Comparison of ENCODE assay signal across 29 cellular contexts in genomic region chr11:120818097-120818496, GRCh38.
"Had no signal": no experiment of that assay in that cellular context is flagged by ENCODE, and none has a peak within 500 bp of the region (broad histone marks: within the 10 kb centered on the region; RNA-seq: fewer than 3 reads in every experiment).

No MANE protein-coding gene starts in this region.

- H3K27ac ChIP-seq: stomach, suprapubic skin, testis, thoracic aorta, thyroid gland, tibial artery, tibial nerve, transverse colon, upper lobe of left lung, upper lobe of right lung, uterus, vagina had no signal

- ATAC-seq: stimulated activated effector memory CD8-positive, alpha-beta T cell treated with anti-CD3 and anti-CD28 coated beads, Interleukin-12 subunit alpha, Interleukin-12 subunit beta, amount 100 ng/mL, for 72 hours; stimulated activated memory B cell treated with anti-CD40 and anti-IgM and Interleukin-4, amounts not matched to agents 10 μg/mL and 1 μg/mL and 100 μg/mL, for 72 hours; stimulated activated naive CD8-positive, alpha-beta T cell treated with anti-CD3 and anti-CD28 coated beads, Interleukin-15, amount 100 ng/mL, for 72 hours; stimulated activated naive CD8-positive, alpha-beta T cell treated with anti-CD3 and anti-CD28 coated beads, Interleukin-15, Interleukin-2, amounts not matched to agents 100 U/mL and 50 U/mL, for 24 hours; upper lobe of right lung had no signal

- H3K9me3 Mint-ChIP-seq: stimulated activated effector memory CD8-positive, alpha-beta T cell treated with anti-CD3 and anti-CD28 coated beads, Interleukin-12 subunit alpha, Interleukin-12 subunit beta, amount 100 ng/mL, for 72 hours; stimulated activated memory B cell treated with anti-CD40 and anti-IgM and Interleukin-4, amounts not matched to agents 10 μg/mL and 1 μg/mL and 100 μg/mL, for 72 hours; stimulated activated naive B cell treated with anti-CD40 and anti-IgM and Interleukin-4, amounts not matched to agents 10 μg/mL and 1 μg/mL and 100 μg/mL, for 72 hours; stimulated activated naive CD8-positive, alpha-beta T cell treated with anti-CD3 and anti-CD28 coated beads, Interleukin-15, amount 100 ng/mL, for 72 hours; stimulated activated naive CD8-positive, alpha-beta T cell treated with anti-CD3 and anti-CD28 coated beads, Interleukin-15, Interleukin-2, amounts not matched to agents 100 ng/mL and 50 ng/mL, for 24 hours; type B pancreatic cell had no signal

- H3K36me3 Mint-ChIP-seq: stimulated activated effector memory CD8-positive, alpha-beta T cell treated with anti-CD3 and anti-CD28 coated beads, Interleukin-12 subunit alpha, Interleukin-12 subunit beta, amount 100 ng/mL, for 72 hours; stimulated activated memory B cell treated with anti-CD40 and anti-IgM and Interleukin-4, amounts not matched to agents 10 μg/mL and 1 μg/mL and 100 μg/mL, for 72 hours; type B pancreatic cell had no signal

- H3K36me3 ChIP-seq: stomach, suprapubic skin, thoracic aorta, thyroid gland, tibial artery, tibial nerve, transverse colon, upper lobe of left lung, upper lobe of right lung, uterus, vagina had no signal

- H3K4me1 ChIP-seq: stomach, suprapubic skin, testis, tibial nerve, upper lobe of left lung, upper lobe of right lung, uterus, vagina had no signal

- DNase-seq: stimulated activated CD4-positive, alpha-beta T cell treated with anti-CD3 and anti-CD28 coated beads, Interleukin-2, amount 100 ng/mL, for 48 hours; stimulated activated CD4-positive, alpha-beta T cell treated with anti-CD3 and anti-CD28 coated beads, Interleukin-4, amount 100 ng/mL, for 1 hour; stimulated activated CD4-positive, alpha-beta T cell treated with anti-CD3 and anti-CD28 coated beads, Interleukin-4, amount 100 ng/mL, for 24 hours; stimulated activated CD4-positive, alpha-beta T cell treated with anti-CD3 and anti-CD28 coated beads, Interleukin-4, amount 100 ng/mL, for 4 hours; stimulated activated CD8-positive, alpha-beta memory T cell treated with anti-CD3 and anti-CD28 coated beads, Interleukin-4, amount 100 ng/mL, for 48 hours; stimulated activated naive B cell treated with anti-CD40 and anti-IgM and Interleukin-4, amounts not matched to agents 10 μg/mL and 1 μg/mL and 100 μg/mL, for 72 hours; stimulated activated naive CD4-positive, alpha-beta T cell; stimulated activated naive CD4-positive, alpha-beta T cell treated with Interleukin-2 at 50 U/mL for 16 hours; stimulated activated naive CD8-positive, alpha-beta T cell treated with anti-CD3 and anti-CD28 coated beads, Interleukin-15, amount 100 ng/mL, for 72 hours; stimulated activated naive CD8-positive, alpha-beta T cell treated with anti-CD3 and anti-CD28 coated beads, Interleukin-15, Interleukin-2, amounts not matched to agents 100 U/mL and 50 U/mL, for 24 hours; stomach; substantia nigra; testis; thyroid gland; tibial artery; transverse colon; trophoblast cell; upper lobe of left lung; upper lobe of right lung; uterus had no signal

- FAIRE-seq: urothelium cell line had no signal

- H3K27ac Mint-ChIP-seq: stimulated activated effector memory CD8-positive, alpha-beta T cell treated with anti-CD3 and anti-CD28 coated beads, Interleukin-12 subunit alpha, Interleukin-12 subunit beta, amount 100 ng/mL, for 72 hours; stimulated activated memory B cell treated with anti-CD40 and anti-IgM and Interleukin-4, amounts not matched to agents 10 μg/mL and 1 μg/mL and 100 μg/mL, for 72 hours; stimulated activated naive B cell treated with anti-CD40 and anti-IgM and Interleukin-4, amounts not matched to agents 10 μg/mL and 1 μg/mL and 100 μg/mL, for 72 hours; stimulated activated naive CD8-positive, alpha-beta T cell treated with anti-CD3 and anti-CD28 coated beads, Interleukin-15, amount 100 ng/mL, for 72 hours; stimulated activated naive CD8-positive, alpha-beta T cell treated with anti-CD3 and anti-CD28 coated beads, Interleukin-15, Interleukin-2, amounts not matched to agents 100 ng/mL and 50 ng/mL, for 24 hours; type B pancreatic cell had no signal

- H3K9me3 ChIP-seq: stomach, suprapubic skin, testis, thoracic aorta, thyroid gland, tibial artery, tibial nerve, transverse colon, upper lobe of left lung, upper lobe of right lung, uterus, vagina had no signal

- H3K4me3 Mint-ChIP-seq: stimulated activated effector memory CD8-positive, alpha-beta T cell treated with anti-CD3 and anti-CD28 coated beads, Interleukin-12 subunit alpha, Interleukin-12 subunit beta, amount 100 ng/mL, for 72 hours; stimulated activated memory B cell treated with anti-CD40 and anti-IgM and Interleukin-4, amounts not matched to agents 10 μg/mL and 1 μg/mL and 100 μg/mL, for 72 hours; stimulated activated naive B cell treated with anti-CD40 and anti-IgM and Interleukin-4, amounts not matched to agents 10 μg/mL and 1 μg/mL and 100 μg/mL, for 72 hours; stimulated activated naive CD8-positive, alpha-beta T cell treated with anti-CD3 and anti-CD28 coated beads, Interleukin-15, amount 100 ng/mL, for 72 hours; stimulated activated naive CD8-positive, alpha-beta T cell treated with anti-CD3 and anti-CD28 coated beads, Interleukin-15, Interleukin-2, amounts not matched to agents 100 ng/mL and 50 ng/mL, for 24 hours; type B pancreatic cell had no signal

- H3K4me3 ChIP-seq: stomach, suprapubic skin, testis, thoracic aorta, thyroid gland, tibial artery, tibial nerve, transverse colon, upper lobe of left lung, upper lobe of right lung, uterus, vagina had no signal

- H3K27me3 ChIP-seq: testis, thyroid gland, tibial nerve, upper lobe of left lung, upper lobe of right lung, uterus, vagina had no signal

- H3K4me1 Mint-ChIP-seq: stimulated activated effector memory CD8-positive, alpha-beta T cell treated with anti-CD3 and anti-CD28 coated beads, Interleukin-12 subunit alpha, Interleukin-12 subunit beta, amount 100 ng/mL, for 72 hours; stimulated activated memory B cell treated with anti-CD40 and anti-IgM and Interleukin-4, amounts not matched to agents 10 μg/mL and 1 μg/mL and 100 μg/mL, for 72 hours; stimulated activated naive B cell treated with anti-CD40 and anti-IgM and Interleukin-4, amounts not matched to agents 10 μg/mL and 1 μg/mL and 100 μg/mL, for 72 hours; stimulated activated naive CD8-positive, alpha-beta T cell treated with anti-CD3 and anti-CD28 coated beads, Interleukin-15, amount 100 ng/mL, for 72 hours had no signal
